Comparison of ENCODE assay signal across 9 cellular contexts in genomic region chr9:20884985-20885593, GRCh38.
DNase-seq lines count a peak whose midpoint lies in the region; ATAC-seq, FAIRE-seq and TF ChIP-seq lines count a peak whose summit lies in the region.
"Had no signal": no experiment of that assay in that cellular context is flagged by ENCODE, and none has a peak within 500 bp of the region (broad histone marks: within the 10 kb centered on the region; RNA-seq: fewer than 3 reads in every experiment).

No MANE protein-coding gene starts in this region.

- TF ChIP-seq CTCF in RWPE2 (IDR thresholded peaks at IDR 0.05; ENCODE audit: poor library complexity, severe bottlenecking) (peak; percentile 78), right atrium auricular region (IDR thresholded peaks at IDR 0.05) (peak; percentile 44 to 69)

- no peak overlapping the region for H3K27ac Mint-ChIP-seq in activated naive CD4-positive, alpha-beta T cell treated with anti-CD3 and anti-CD28 coated beads for 36 hours
- H3K27ac Mint-ChIP-seq: activated naive CD8-positive, alpha-beta T cell had no signal

- CTCF ChIA-PET in activated naive CD4-positive, alpha-beta T cell treated with anti-CD3 and anti-CD28 coated beads for 36 hours (lab: Charles Lee) = interaction anchor here (0.7 to 3.1 kb wide), 12 partner anchors 11 to 528 kb away, joined by 3 to 26 read pairs (median 4); no protein-coding TSS in a partner anchor

- peaks cover 19% of the 10 kb centered on the region; the same call in 1 of the 2 replicates for H3K36me3 ChIP-seq in RWPE2 (ENCODE audit: low read depth)
- H3K36me3 ChIP-seq in right atrium auricular region = peaks cover 4% of the 10 kb centered on the region

- no peaks in the 10 kb centered on the region for H3K4me1 Mint-ChIP-seq in activated naive CD4-positive, alpha-beta T cell treated with anti-CD3 and anti-CD28 coated beads for 36 hours (ENCODE audit: low read depth)

- H3K27ac ChIP-seq in RWPE2 (ENCODE audit: poor library complexity, severe bottlenecking) (no peak overlapping the region), right atrium auricular region (no peak overlapping the region)

- H3K4me3 ChIP-seq in RWPE2 (ENCODE audit: severe bottlenecking) (no peak overlapping the region), right atrium auricular region (no peak overlapping the region)

- peaks cover 16% of the 10 kb centered on the region for H3K36me3 Mint-ChIP-seq in activated naive CD4-positive, alpha-beta T cell treated with anti-CD3 and anti-CD28 coated beads for 36 hours (ENCODE audit: low read depth)

- H3K9me3 Mint-ChIP-seq in activated naive CD4-positive, alpha-beta T cell treated with anti-CD3 and anti-CD28 coated beads for 36 hours = no peaks in the 10 kb centered on the region

- DNase-seq in HK-2 (ENCODE audit: unreplicated experiment) (peak; percentile 10), RWPE2 (ENCODE audit: low spot score) (no peak), right atrium auricular region (ENCODE audit: low spot score) (peak; percentile 72), epidermal melanocyte (ENCODE audit: insufficient read length, low spot score) (no peak), NCI-H2029 (lab: John Stamatoyannopoulos, UW) (no peak)
- DNase-seq in activated naive CD4-positive, alpha-beta T cell treated with anti-CD3 and anti-CD28 coated beads for 36 hours = peak; percentile 78
- DNase-seq in stimulated activated CD4-positive, alpha-beta T cell treated with anti-CD3 and anti-CD28 coated beads, Interleukin-12 subunit alpha, Interleukin-12 subunit beta, amount 100 ng/mL, for 48 hours (ENCODE audit: low read depth in 2 of 3, low spot score in 1 of 3) = peak; percentile 24 to 53 (median 48)

- H3K4me3 Mint-ChIP-seq in activated naive CD4-positive, alpha-beta T cell treated with anti-CD3 and anti-CD28 coated beads for 36 hours = no peak overlapping the region
- H3K4me3 Mint-ChIP-seq: activated naive CD8-positive, alpha-beta T cell had no signal

- no peaks in the 10 kb centered on the region for H3K27me3 Mint-ChIP-seq in activated naive CD4-positive, alpha-beta T cell treated with anti-CD3 and anti-CD28 coated beads for 36 hours (ENCODE audit: low read depth)
- H3K27me3 Mint-ChIP-seq: activated naive CD8-positive, alpha-beta T cell had no signal

- H3K27me3 ChIP-seq in RWPE2 (ENCODE audit: insufficient read depth, poor library complexity, severe bottlenecking) = no peaks in the 10 kb centered on the region
- H3K27me3 ChIP-seq in right atrium auricular region = no peaks in the 10 kb centered on the region

- ATAC-seq in RWPE2 (ENCODE audit: low read depth) = peak; percentile 55; the same call in 1 of the 3 replicates

- H3K4me1 ChIP-seq in RWPE2 (ENCODE audit: insufficient read depth, poor library complexity, severe bottlenecking) (no peaks in the 10 kb centered on the region), right atrium auricular region (no peaks in the 10 kb centered on the region)

- H3K9me3 ChIP-seq in RWPE2 (ENCODE audit: severe bottlenecking) (no peaks in the 10 kb centered on the region), right atrium auricular region (no peaks in the 10 kb centered on the region)

- FAIRE-seq in G401.6 (lab: Jason Lieb, UNC) = peak; percentile 93

- intact Hi-C loops in activated naive CD4-positive, alpha-beta T cell treated with anti-CD3 and anti-CD28 coated beads for 36 hours (cut with micrococcal nuclease) = loop anchor here (1.0 kb wide), 3 partner anchors 56 to 261 kb away; no protein-coding TSS in a partner anchor

Comparison
In these comparisons a context has a peak if more than half of its experiments do, and no peak if none do; other contexts are left out.
1. DNase-seq: peak in HK-2 (single experiment), activated naive CD4-positive, alpha-beta T cell treated with anti-CD3 and anti-CD28 coated beads for 36 hours (single experiment), right atrium auricular region (single experiment) and stimulated activated CD4-positive, alpha-beta T cell treated with anti-CD3 and anti-CD28 coated beads, Interleukin-12 subunit alpha, Interleukin-12 subunit beta, amount 100 ng/mL, for 48 hours (3 of 3); none in RWPE2 (single experiment), epidermal melanocyte (single experiment) and NCI-H2029 (single experiment).